In genomic region chr18:74203811-74204210, GRCh38 we compare ENCODE assay signal across 17 cellular contexts. TPM values are rescaled to one million over a fixed set of nuclear protein-coding genes. Genes with fewer than 3 reads are reported as not detected.
"Had no signal": no experiment of that assay in that cellular context is flagged by ENCODE, and none has a peak within 500 bp of the region (broad histone marks: within the 10 kb centered on the region; RNA-seq: fewer than 3 reads in every experiment).

No MANE protein-coding gene starts in this region.

- H3K79me2 ChIP-seq: hepatocyte had no signal

- H2AFZ ChIP-seq: hepatocyte had no signal

- H3K36me3 ChIP-seq: colonic mucosa, tibial nerve, upper lobe of right lung had no signal

- H3K4me2 ChIP-seq: hepatocyte, smooth muscle cell had no signal

- ATAC-seq: foreskin keratinocyte; left cardiac atrium; stimulated activated effector memory CD8-positive, alpha-beta T cell treated with anti-CD3 and anti-CD28 coated beads, Interleukin-12 subunit alpha, Interleukin-12 subunit beta, amount 100 ng/mL, for 72 hours; stimulated activated naive CD8-positive, alpha-beta T cell treated with anti-CD3 and anti-CD28 coated beads, Interleukin-15, Interleukin-2, amounts not matched to agents 100 U/mL and 50 U/mL, for 24 hours; upper lobe of right lung had no signal

- H3K27ac ChIP-seq: colonic mucosa, foreskin keratinocyte, hepatocyte, upper lobe of right lung had no signal

- H3K9me3 ChIP-seq: colonic mucosa, tibial nerve, upper lobe of right lung had no signal

- FAIRE-seq: endothelial cell of umbilical vein, kidney had no signal

- H3K4me1 ChIP-seq: colonic mucosa, foreskin keratinocyte, upper lobe of right lung had no signal

- DNase-seq: colonic mucosa; effector CD4-positive, alpha-beta T cell; endodermal cell; foreskin keratinocyte; kidney; left cardiac atrium; naive B cell; right cardiac atrium; stimulated activated CD8-positive, alpha-beta memory T cell treated with anti-CD3 and anti-CD28 coated beads, Interleukin-4, amount 100 ng/mL, for 48 hours; stimulated activated naive CD8-positive, alpha-beta T cell treated with anti-CD3 and anti-CD28 coated beads, Interleukin-15, Interleukin-2, amounts not matched to agents 100 U/mL and 50 U/mL, for 24 hours; upper lobe of right lung had no signal

- H3K4me3 ChIP-seq: colonic mucosa, hepatocyte, smooth muscle cell, tibial nerve, upper lobe of right lung had no signal

- H3K27me3 ChIP-seq: colonic mucosa, foreskin keratinocyte, hepatocyte, tibial nerve, upper lobe of right lung had no signal

RNA-seq across cellular contexts. Expression of gene FBXO15, which starts 56.2 kb away (rescaled TPM):
- total RNA-seq: colonic mucosa, endothelial cell of umbilical vein, posterior vena cava had no signal
- polyA plus RNA-seq: endothelial cell of umbilical vein had no signal
